Comparison of ENCODE assay signal across 1 cellular context in the genomic region with DNA sequence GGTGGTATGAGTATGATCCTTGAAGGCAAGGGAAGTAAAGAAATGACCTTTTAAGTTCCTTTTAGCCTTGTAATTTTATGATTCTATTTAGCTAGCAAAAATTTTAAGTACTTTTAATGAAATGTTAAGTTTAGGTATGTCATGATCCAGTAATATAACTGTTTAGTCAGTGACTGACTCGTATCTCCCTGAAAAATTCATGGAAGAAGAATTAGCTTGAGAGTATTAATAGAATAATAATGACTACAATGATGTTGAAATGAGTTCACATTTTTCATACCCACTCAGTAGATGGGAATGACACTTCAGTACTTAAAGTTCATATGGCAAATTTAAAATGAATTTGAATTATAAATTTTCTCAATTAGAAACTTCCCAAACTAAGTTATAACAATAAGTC.
TF ChIP-seq lines count a peak whose summit lies in the region.

No MANE protein-coding gene starts in this region.

TF ChIP-seq in SK-N-SH, 30 proteins besides CTCF, POLR2A, EP300 and RAD21:
- TF ChIP-seq, protein P1, sequence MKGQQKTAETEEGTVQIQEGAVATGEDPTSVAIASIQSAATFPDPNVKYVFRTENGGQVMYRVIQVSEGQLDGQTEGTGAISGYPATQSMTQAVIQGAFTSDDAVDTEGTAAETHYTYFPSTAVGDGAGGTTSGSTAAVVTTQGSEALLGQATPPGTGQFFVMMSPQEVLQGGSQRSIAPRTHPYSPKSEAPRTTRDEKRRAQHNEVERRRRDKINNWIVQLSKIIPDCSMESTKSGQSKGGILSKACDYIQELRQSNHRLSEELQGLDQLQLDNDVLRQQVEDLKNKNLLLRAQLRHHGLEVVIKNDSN (IDR thresholded peaks at IDR 0.05; ENCODE audit: borderline replicate concordance, low read depth): no peak
- TF ChIP-seq CHD2 (IDR thresholded peaks at IDR 0.05; ENCODE audit: low read length, partially characterized antibody) (no peak), POLR2AphosphoS5 (IDR thresholded peaks at IDR 0.05; ENCODE audit: low read depth, low read length) (no peak), TCF12 (IDR thresholded peaks at IDR 0.05) (no peak), FOXM1 (IDR thresholded peaks at IDR 0.05; ENCODE audit: low read depth) (no peak), SMC3 (IDR thresholded peaks at IDR 0.05; ENCODE audit: low read depth, low read length) (no peak), RFX5 (IDR thresholded peaks at IDR 0.05; ENCODE audit: low read length) (no peak), GATA2 (CRISPR knock-in tag; IDR thresholded peaks at IDR 0.05) (no peak), MEF2A (IDR thresholded peaks at IDR 0.05; ENCODE audit: borderline replicate concordance, low read depth) (no peak), NRF1 (IDR thresholded peaks at IDR 0.05; ENCODE audit: low read depth, low read length) (no peak), RXRA (IDR thresholded peaks at IDR 0.05; ENCODE audit: borderline replicate concordance, low read depth) (no peak), TEAD4 (IDR thresholded peaks at IDR 0.05; ENCODE audit: borderline replicate concordance, insufficient read depth) (no peak), FOSL2 (IDR thresholded peaks at IDR 0.05; ENCODE audit: borderline replicate concordance, low read depth) (no peak), SIN3A (IDR thresholded peaks at IDR 0.05; ENCODE audit: borderline replicate concordance, low read depth, low read length) (no peak), TAF1 (IDR thresholded peaks at IDR 0.05; ENCODE audit: borderline replicate concordance, low read depth, low read length) (no peak), MXI1 (IDR thresholded peaks at IDR 0.05; ENCODE audit: low read depth, low read length) (no peak)
- TF ChIP-seq, protein P2, sequence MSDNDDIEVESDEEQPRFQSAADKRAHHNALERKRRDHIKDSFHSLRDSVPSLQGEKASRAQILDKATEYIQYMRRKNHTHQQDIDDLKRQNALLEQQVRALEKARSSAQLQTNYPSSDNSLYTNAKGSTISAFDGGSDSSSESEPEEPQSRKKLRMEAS (IDR thresholded peaks at IDR 0.05; ENCODE audit: low read depth): no peak
- TF ChIP-seq, protein P3, sequence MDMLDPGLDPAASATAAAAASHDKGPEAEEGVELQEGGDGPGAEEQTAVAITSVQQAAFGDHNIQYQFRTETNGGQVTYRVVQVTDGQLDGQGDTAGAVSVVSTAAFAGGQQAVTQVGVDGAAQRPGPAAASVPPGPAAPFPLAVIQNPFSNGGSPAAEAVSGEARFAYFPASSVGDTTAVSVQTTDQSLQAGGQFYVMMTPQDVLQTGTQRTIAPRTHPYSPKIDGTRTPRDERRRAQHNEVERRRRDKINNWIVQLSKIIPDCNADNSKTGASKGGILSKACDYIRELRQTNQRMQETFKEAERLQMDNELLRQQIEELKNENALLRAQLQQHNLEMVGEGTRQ (IDR thresholded peaks at IDR 0.05; ENCODE audit: borderline replicate concordance, low read depth, low read length): no peak
- TF ChIP-seq, protein P4, sequence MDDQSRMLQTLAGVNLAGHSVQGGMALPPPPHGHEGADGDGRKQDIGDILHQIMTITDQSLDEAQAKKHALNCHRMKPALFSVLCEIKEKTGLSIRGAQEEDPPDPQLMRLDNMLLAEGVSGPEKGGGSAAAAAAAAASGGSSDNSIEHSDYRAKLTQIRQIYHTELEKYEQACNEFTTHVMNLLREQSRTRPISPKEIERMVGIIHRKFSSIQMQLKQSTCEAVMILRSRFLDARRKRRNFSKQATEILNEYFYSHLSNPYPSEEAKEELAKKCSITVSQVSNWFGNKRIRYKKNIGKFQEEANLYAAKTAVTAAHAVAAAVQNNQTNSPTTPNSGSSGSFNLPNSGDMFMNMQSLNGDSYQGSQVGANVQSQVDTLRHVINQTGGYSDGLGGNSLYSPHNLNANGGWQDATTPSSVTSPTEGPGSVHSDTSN (IDR thresholded peaks at IDR 0.05): no peak
- TF ChIP-seq, protein P5, sequence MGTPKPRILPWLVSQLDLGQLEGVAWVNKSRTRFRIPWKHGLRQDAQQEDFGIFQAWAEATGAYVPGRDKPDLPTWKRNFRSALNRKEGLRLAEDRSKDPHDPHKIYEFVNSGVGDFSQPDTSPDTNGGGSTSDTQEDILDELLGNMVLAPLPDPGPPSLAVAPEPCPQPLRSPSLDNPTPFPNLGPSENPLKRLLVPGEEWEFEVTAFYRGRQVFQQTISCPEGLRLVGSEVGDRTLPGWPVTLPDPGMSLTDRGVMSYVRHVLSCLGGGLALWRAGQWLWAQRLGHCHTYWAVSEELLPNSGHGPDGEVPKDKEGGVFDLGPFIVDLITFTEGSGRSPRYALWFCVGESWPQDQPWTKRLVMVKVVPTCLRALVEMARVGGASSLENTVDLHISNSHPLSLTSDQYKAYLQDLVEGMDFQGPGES (IDR thresholded peaks at IDR 0.05; ENCODE audit: low read depth, low read length): no peak
